ENCODE assay signal across 20 cellular contexts in the genomic region with DNA sequence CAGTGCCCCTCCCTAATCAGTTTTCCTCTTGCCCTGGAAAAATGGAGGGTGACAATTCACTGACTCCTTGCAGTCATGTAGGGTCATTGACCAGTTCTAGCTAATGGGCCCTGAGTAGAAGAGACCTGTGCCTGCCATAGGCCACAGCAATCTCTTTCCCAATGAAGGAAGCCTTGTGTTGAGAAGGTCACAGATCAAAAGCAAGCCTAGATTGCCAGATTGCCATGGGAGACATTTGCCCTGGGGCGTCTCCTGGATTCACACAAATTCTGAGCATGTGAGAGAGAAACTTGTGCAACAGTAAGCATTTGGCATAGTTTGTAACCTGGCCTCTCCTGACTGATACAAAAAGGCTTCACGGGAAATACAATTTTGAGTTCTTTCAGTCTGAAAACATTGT.
"Had no signal": no experiment of that assay in that cellular context is flagged by ENCODE, and none has a peak within 500 bp of the region (broad histone marks: within the 10 kb centered on the region; RNA-seq: fewer than 3 reads in every experiment).

No MANE protein-coding gene starts in this region.

- H3K4me3 ChIP-seq: cardiac muscle cell, left lung, mucosa of descending colon had no signal

- H3K27ac Mint-ChIP-seq: activated naive CD8-positive, alpha-beta T cell; activated T-helper 1 cell treated with anti-CD3 and anti-CD28 coated beads, Interleukin-12 subunit alpha, Interleukin-12 subunit beta, Interleukin-2, Interleukin-4 antibody, amounts not matched to agents 30 ng/mL and 10 ng/mL and 1 ng/mL, durations not matched to agents 14 hours and 24 hours and 36 hours; dendritic cell treated with granulocyte-macrophage colony-stimulating factor and Interleukin-4, amounts not matched to agents 40 ng/mL and 50 ng/mL, for 4 days; effector memory CD8-positive, alpha-beta T cell; memory B cell; naive B cell; T-helper 2 cell treated with Interferon-gamma antibody and Interleukin-4, amounts not matched to agents 5 μg/mL and 100 μg/mL, for 36 hours had no signal

- H3K27me3 Mint-ChIP-seq: dendritic cell treated with granulocyte-macrophage colony-stimulating factor and Interleukin-4, amounts not matched to agents 40 ng/mL and 50 ng/mL, for 4 days had no signal

- H3K9me3 ChIP-seq: left lung, mucosa of descending colon had no signal

- H3K4me3 Mint-ChIP-seq: activated naive CD8-positive, alpha-beta T cell; activated T-helper 1 cell treated with anti-CD3 and anti-CD28 coated beads, Interleukin-12 subunit alpha, Interleukin-12 subunit beta, Interleukin-2, Interleukin-4 antibody, amounts not matched to agents 30 ng/mL and 10 ng/mL and 1 ng/mL, durations not matched to agents 14 hours and 24 hours and 36 hours; dendritic cell treated with granulocyte-macrophage colony-stimulating factor and Interleukin-4, amounts not matched to agents 40 ng/mL and 50 ng/mL, for 4 days; effector memory CD8-positive, alpha-beta T cell; memory B cell; naive B cell; T-helper 2 cell treated with Interferon-gamma antibody and Interleukin-4, amounts not matched to agents 5 μg/mL and 100 μg/mL, for 36 hours had no signal

- H3K4me1 ChIP-seq: left lung had no signal

- H3K27ac ChIP-seq: cardiac muscle cell, left lung had no signal

- H3K36me3 ChIP-seq: cardiac muscle cell, left lung had no signal

- H3K4me1 Mint-ChIP-seq: memory B cell, naive B cell had no signal

- H3K36me3 Mint-ChIP-seq: activated naive CD8-positive, alpha-beta T cell; memory B cell; naive B cell had no signal

- DNase-seq: activated CD4-positive, alpha-beta T cell treated with anti-CD3 and anti-CD28 coated beads, Interleukin-2, amount 50 U/mL, for 4 hours; activated gamma-delta T cell treated with Interleukin-2 at 50 U/mL for 16 hours; amniotic stem cell; effector memory CD8-positive, alpha-beta T cell; foreskin fibroblast; glutamatergic neuron; hippocampal formation; left lung; mucosa of descending colon; naive B cell; stimulated activated CD4-positive, alpha-beta T cell treated with anti-CD3 and anti-CD28 coated beads, Interleukin-12 subunit alpha, Interleukin-12 subunit beta, amount 100 ng/mL, for 4 hours; stimulated activated CD4-positive, alpha-beta T cell treated with anti-CD3 and anti-CD28 coated beads, Interleukin-1b, Interleukin-23, amount 100 ng/mL, for 48 hours; stimulated activated CD8-positive, alpha-beta memory T cell treated with anti-CD3 and anti-CD28 coated beads, Interleukin-4, amount 100 ng/mL, for 48 hours; stimulated activated naive CD4-positive, alpha-beta T cell had no signal

- H3K27me3 ChIP-seq: cardiac muscle cell, left lung had no signal

- H3K9me3 Mint-ChIP-seq: activated T-helper 1 cell treated with anti-CD3 and anti-CD28 coated beads, Interleukin-12 subunit alpha, Interleukin-12 subunit beta, Interleukin-2, Interleukin-4 antibody, amounts not matched to agents 30 ng/mL and 10 ng/mL and 1 ng/mL, durations not matched to agents 14 hours and 24 hours and 36 hours; dendritic cell treated with granulocyte-macrophage colony-stimulating factor and Interleukin-4, amounts not matched to agents 40 ng/mL and 50 ng/mL, for 4 days; effector memory CD8-positive, alpha-beta T cell; memory B cell; T-helper 2 cell treated with Interferon-gamma antibody and Interleukin-4, amounts not matched to agents 5 μg/mL and 100 μg/mL, for 36 hours had no signal
